Comparison of ENCODE assay signal across 11 cellular contexts in genomic region chr12:132813443-132813842, GRCh38.
"Had no signal": no experiment of that assay in that cellular context is flagged by ENCODE, and none has a peak within 500 bp of the region (broad histone marks: within the 10 kb centered on the region; RNA-seq: fewer than 3 reads in every experiment).

No MANE protein-coding gene starts in this region.

- H3K9me3 Mint-ChIP-seq: neural crest cell had no signal

- DNase-seq: activated CD4-positive, alpha-beta T cell treated with anti-CD3 and anti-CD28 coated beads for 1 hour; activated CD8-positive, alpha-beta memory T cell treated with anti-CD3 and anti-CD28 coated beads for 24 hours; activated effector memory CD4-positive, alpha-beta T cell treated with anti-CD3 and anti-CD28 coated beads, Interleukin-2, amount 50 U/mL, for 16 hours; effector CD4-positive, alpha-beta T cell; hippocampal formation; kidney glomerular epithelial cell; pancreas; stimulated activated CD4-positive, alpha-beta T cell treated with anti-CD3 and anti-CD28 coated beads, Interleukin-15, amount 100 ng/mL, for 24 hours; stimulated activated CD4-positive, alpha-beta T cell treated with anti-CD3 and anti-CD28 coated beads, Interleukin-4, amount 100 ng/mL, for 24 hours; tibial artery had no signal

- H3K4me1 Mint-ChIP-seq: neural crest cell had no signal

- H3K4me3 Mint-ChIP-seq: neural crest cell had no signal

- ATAC-seq: pancreas had no signal
